In genomic region chr1:52070704-52071103, GRCh38 we compare ENCODE assay signal across 25 cellular contexts.
"Had no signal": no experiment of that assay in that cellular context is flagged by ENCODE, and none has a peak within 500 bp of the region (broad histone marks: within the 10 kb centered on the region; RNA-seq: fewer than 3 reads in every experiment).

No MANE protein-coding gene starts in this region.

- H3K4me1 ChIP-seq: parathyroid adenoma, thyroid gland, upper lobe of right lung had no signal

- H3K9ac ChIP-seq: parathyroid adenoma had no signal

- H3K27me3 Mint-ChIP-seq: naive B cell; natural killer cell treated with Interleukin-12 subunit alpha and Interleukin-12 subunit beta and Interleukin-15 and Interleukin-18, amount 100 ng/mL, for 72 hours; stimulated activated naive B cell treated with anti-CD40 and anti-IgM and Interleukin-4, amounts not matched to agents 10 μg/mL and 1 μg/mL and 100 μg/mL, for 72 hours had no signal

- H3K27me3 ChIP-seq: stomach, testis, thyroid gland, upper lobe of right lung had no signal

- H3K27ac Mint-ChIP-seq: natural killer cell treated with Interleukin-12 subunit alpha and Interleukin-12 subunit beta and Interleukin-15 and Interleukin-18, amount 100 ng/mL, for 72 hours; stimulated activated naive B cell treated with anti-CD40 and anti-IgM and Interleukin-4, amounts not matched to agents 10 μg/mL and 1 μg/mL and 100 μg/mL, for 72 hours had no signal

- H3K4me3 Mint-ChIP-seq: immature natural killer cell; naive B cell; natural killer cell treated with Interleukin-12 subunit alpha and Interleukin-12 subunit beta and Interleukin-15 and Interleukin-18, amount 100 ng/mL, for 72 hours; stimulated activated naive B cell treated with anti-CD40 and anti-IgM and Interleukin-4, amounts not matched to agents 10 μg/mL and 1 μg/mL and 100 μg/mL, for 72 hours had no signal

- H3K27ac ChIP-seq: left ventricle myocardium inferior, parathyroid adenoma, skin epidermis, stomach, testis, thyroid gland, upper lobe of right lung had no signal

- DNase-seq: hypothalamus; immature natural killer cell; islet precursor cell; left ventricle myocardium inferior; mesendoderm; naive B cell; nucleus accumbens; retina; right cardiac atrium; stimulated activated CD4-positive, alpha-beta T cell treated with anti-CD3 and anti-CD28 coated beads, Interleukin-12 subunit alpha, Interleukin-12 subunit beta, amount 100 ng/mL, for 4 hours; stimulated activated CD4-positive, alpha-beta T cell treated with anti-CD3 and anti-CD28 coated beads, Interleukin-15, amount 100 ng/mL, for 24 hours; stimulated activated CD4-positive, alpha-beta T cell treated with anti-CD3 and anti-CD28 coated beads, Interleukin-2, amount 100 ng/mL, for 24 hours; stimulated activated CD4-positive, alpha-beta T cell treated with anti-CD3 and anti-CD28 coated beads, Interleukin-4, amount 100 ng/mL, for 1 hour; stimulated activated naive B cell treated with anti-CD40 and anti-IgM and Interleukin-4, amounts not matched to agents 10 μg/mL and 1 μg/mL and 100 μg/mL, for 72 hours; stimulated activated naive CD8-positive, alpha-beta T cell treated with anti-CD3 and anti-CD28 coated beads, Interleukin-15, Interleukin-2, amounts not matched to agents 100 U/mL and 50 U/mL, for 24 hours; stomach; testis; thyroid gland; trophoblast cell; upper lobe of right lung had no signal

- H3K4me3 ChIP-seq: left ventricle myocardium inferior, lung, skin epidermis, stomach, testis, thyroid gland, upper lobe of right lung had no signal

- H3K9me3 Mint-ChIP-seq: immature natural killer cell; naive B cell; natural killer cell treated with Interleukin-12 subunit alpha and Interleukin-12 subunit beta and Interleukin-15 and Interleukin-18, amount 100 ng/mL, for 72 hours; stimulated activated naive B cell treated with anti-CD40 and anti-IgM and Interleukin-4, amounts not matched to agents 10 μg/mL and 1 μg/mL and 100 μg/mL, for 72 hours had no signal

- ATAC-seq: natural killer cell treated with Interleukin-12 subunit alpha and Interleukin-12 subunit beta and Interleukin-15 and Interleukin-18, amount 100 ng/mL, for 72 hours; right cardiac atrium; sciatic nerve; stimulated activated naive B cell treated with anti-CD40 and anti-IgM and Interleukin-4, amounts not matched to agents 10 μg/mL and 1 μg/mL and 100 μg/mL, for 72 hours; stimulated activated naive CD8-positive, alpha-beta T cell treated with anti-CD3 and anti-CD28 coated beads, Interleukin-15, Interleukin-2, amounts not matched to agents 100 U/mL and 50 U/mL, for 24 hours; upper lobe of right lung had no signal

- H3K9me3 ChIP-seq: left ventricle myocardium inferior, stomach, testis, thyroid gland, upper lobe of right lung had no signal
